In the genomic region with DNA sequence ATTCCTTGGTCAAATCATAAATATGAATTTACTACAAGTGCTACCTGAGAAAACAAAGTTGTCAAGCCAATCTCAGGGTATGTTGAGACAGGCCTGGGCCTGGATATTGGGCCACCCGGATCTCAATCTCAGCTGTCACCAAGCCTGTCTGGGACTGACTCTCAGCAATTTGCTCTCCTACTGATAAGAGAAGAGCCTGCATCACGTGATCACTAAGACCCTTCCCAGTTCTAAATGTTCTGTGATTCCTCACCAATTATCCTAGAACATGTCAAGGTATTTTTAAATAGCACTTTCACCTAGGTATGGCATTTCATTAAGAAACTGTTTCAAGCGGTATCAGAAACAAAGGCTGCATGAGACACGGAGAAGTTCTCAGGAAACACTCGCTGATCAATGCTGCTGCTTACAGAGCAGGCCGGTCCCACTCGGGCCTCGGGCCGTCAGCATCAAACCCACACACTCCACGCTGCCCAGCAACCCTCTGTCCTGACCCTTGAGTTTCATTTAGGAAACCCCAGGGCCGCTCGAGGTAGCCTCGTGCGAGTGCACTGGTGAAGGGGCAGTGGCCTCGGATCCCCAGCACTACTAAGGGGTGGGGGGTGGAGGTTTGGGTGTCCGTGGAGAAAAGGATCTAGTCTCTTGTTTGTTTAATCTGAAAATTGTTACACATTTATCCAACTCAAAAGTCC, we compare ENCODE assay signal across 8 cellular contexts. TPM values are rescaled to one million over a fixed set of nuclear protein-coding genes. Genes with fewer than 3 reads are reported as not detected.
DNase-seq lines count a peak whose midpoint lies in the region; ATAC-seq and TF ChIP-seq lines count a peak whose summit lies in the region.

No MANE protein-coding gene starts in this region.

- H3K27ac ChIP-seq in breast epithelium (peak overlapping the region; percentile 100), lung (ENCODE audit: low read depth in 1 of 2, low read length in 1 of 2) (peak overlapping the region; percentile 100), transverse colon (peak overlapping the region; percentile 99 to 100 (median 100))

- H3K9me3 Mint-ChIP-seq in activated T-cell treated with anti-CD3 and anti-CD28 coated beads, Interleukin-2, amount 50 U/mL, for 72 hours: no peaks in the 10 kb centered on the region

- WGBS in lung, 2 donors: 42 to 67% methylated on average over 16 of the region's 16 CpGs
- 60% methylated on average over 16 of the region's 16 CpGs; no CpG with 5 or more reads in 1 of the 2 donors for WGBS in transverse colon (ENCODE audit: low coverage in 1 of 2), 2 donors

- peak overlapping the region; percentile 92 to 97 for H3K4me3 Mint-ChIP-seq in activated T-cell treated with anti-CD3 and anti-CD28 coated beads, Interleukin-2, amount 50 U/mL, for 72 hours

- TF ChIP-seq CTCF in breast epithelium (IDR thresholded peaks at IDR 0.05) (no peak), lung (IDR thresholded peaks at IDR 0.05; ENCODE audit: control extremely low read depth, extremely low read depth) (no peak), transverse colon (IDR thresholded peaks at IDR 0.05) (no peak), GM20000 (IDR thresholded peaks at IDR 0.05; ENCODE audit: extremely low read depth, missing control alignments) (no peak)

- H3K4me1 ChIP-seq in breast epithelium (peaks cover 13 to 21% of the 10 kb centered on the region in 2 donors), lung (ENCODE audit: control insufficient read depth in 2 of 2, insufficient read depth in 2 of 2, low read length in 2 of 2) (peaks cover 15 to 18% of the 10 kb centered on the region in 2 donors), transverse colon (peaks cover 11 to 63% (median 59%) of the 10 kb centered on the region in 4 donors)

- in situ Hi-C loops in transverse colon (cut with MboI; ENCODE audit: low pct_ligation_motif_present in 1 of 4, low pct_unique_long_range_greater_than_20kb in 1 of 4, low sequenced_read_pairs in 3 of 4): loop anchor here in 3 of 4 donors (10.0 to 25.0 kb wide), 5 partner anchors 74 to 881 kb away; no protein-coding TSS in a partner anchor

- H3K36me3 ChIP-seq in breast epithelium (no peaks in the 10 kb centered on the region), lung (ENCODE audit: control insufficient read depth in 2 of 2, insufficient read depth in 2 of 2, low read length in 2 of 2) (peaks cover 33 to 34% of the 10 kb centered on the region in 2 donors), transverse colon (peaks cover 0 to 44% (median 22%) of the 10 kb centered on the region in 4 donors)

- intact Hi-C loops in breast epithelium (cut with DNase I; ENCODE audit: low total_unique reads): no loop called here
- intact Hi-C loops in transverse colon (cut with DNase I; ENCODE audit: low total_unique reads): loop anchor here (10.0 kb wide), 2 partner anchors 154 to 884 kb away; no protein-coding TSS in a partner anchor

- no peak for ATAC-seq in activated T-cell treated with anti-CD3 and anti-CD28 coated beads, Interleukin-2, amount 50 U/mL, for 72 hours (replicated peaks in 1 of 2)
- ATAC-seq in lung (ENCODE audit: insufficient read depth, low FRiP score): no peak
- ATAC-seq in GM21576 (IDR thresholded peaks at IDR 0.05; ENCODE audit: unreplicated experiment): no peak

- H3K27me3 Mint-ChIP-seq in activated T-cell treated with anti-CD3 and anti-CD28 coated beads, Interleukin-2, amount 50 U/mL, for 72 hours (ENCODE audit: low read depth): no peaks in the 10 kb centered on the region

- no peak for TF ChIP-seq POLR2A in breast epithelium (IDR thresholded peaks at IDR 0.05)
- TF ChIP-seq POLR2A in transverse colon (IDR thresholded peaks at IDR 0.05): no peak

- H3K4me1 Mint-ChIP-seq in activated T-cell treated with anti-CD3 and anti-CD28 coated beads, Interleukin-2, amount 50 U/mL, for 72 hours (ENCODE audit: low read depth): peaks cover 74% of the 10 kb centered on the region

- no peak for DNase-seq in activated T-cell treated with anti-CD3 and anti-CD28 coated beads, Interleukin-2, amount 50 U/mL, for 72 hours
- DNase-seq in activated T-cell treated with anti-CD3 and anti-CD28 coated beads, Interleukin-2, amount 50 U/mL, for 48 hours: no peak
- DNase-seq in breast epithelium (ENCODE audit: low spot score in 2 of 2) (no peak), lung (ENCODE audit: low spot score) (no peak), transverse colon (no peak), GM20000 (ENCODE audit: low spot score) (no peak), NCI-H2196 (lab: John Stamatoyannopoulos, UW; ENCODE audit: unreplicated experiment) (no peak)

- no peak for TF ChIP-seq EP300 in transverse colon (IDR thresholded peaks at IDR 0.05; ENCODE audit: low read depth)

- H3K36me3 Mint-ChIP-seq in activated T-cell treated with anti-CD3 and anti-CD28 coated beads, Interleukin-2, amount 50 U/mL, for 72 hours (ENCODE audit: insufficient read depth in 2 of 2): peaks cover 54 to 79% of the 10 kb centered on the region in 2 donors

- H3K4me3 ChIP-seq in breast epithelium (peak overlapping the region; percentile 61 to 98 (median 72)), lung (peak overlapping the region; percentile 88), transverse colon (peak overlapping the region; percentile 35 to 98 (median 87))

- H3K9me3 ChIP-seq in breast epithelium (no peaks in the 10 kb centered on the region), lung (ENCODE audit: control insufficient read depth in 2 of 2, insufficient read depth in 1 of 2, low read length in 1 of 2) (peaks cover 0 to 2% of the 10 kb centered on the region in 2 donors), transverse colon (no peaks in the 10 kb centered on the region)

- peak overlapping the region; percentile 100 for H3K27ac Mint-ChIP-seq in activated T-cell treated with anti-CD3 and anti-CD28 coated beads, Interleukin-2, amount 50 U/mL, for 72 hours

- H3K27me3 ChIP-seq in breast epithelium (no peaks in the 10 kb centered on the region), lung (ENCODE audit: control insufficient read depth, insufficient read depth) (no peaks in the 10 kb centered on the region), transverse colon (no peaks in the 10 kb centered on the region)

RNA-seq across cellular contexts. Expression of gene KLF6, which starts 4.1 kb away (rescaled TPM):
- total RNA-seq in activated T-cell treated with anti-CD3 and anti-CD28 coated beads, Interleukin-2, amount 50 U/mL, for 72 hours: 100 to 1,000 TPM; 184 to 240 TPM
- total RNA-seq in breast epithelium (100 to 1,000 TPM; 132 to 347 (median 186) TPM), lung (100 to 1,000 TPM; 173 to 264 TPM), transverse colon (100 to 1,000 TPM; 140 to 304 (median 291) TPM)
- polyA plus RNA-seq in lung: 100 to 1,000 TPM in 1 of 2 donors, 10 to 100 TPM in 1; 45.6 to 146 TPM
